In the genomic region with DNA sequence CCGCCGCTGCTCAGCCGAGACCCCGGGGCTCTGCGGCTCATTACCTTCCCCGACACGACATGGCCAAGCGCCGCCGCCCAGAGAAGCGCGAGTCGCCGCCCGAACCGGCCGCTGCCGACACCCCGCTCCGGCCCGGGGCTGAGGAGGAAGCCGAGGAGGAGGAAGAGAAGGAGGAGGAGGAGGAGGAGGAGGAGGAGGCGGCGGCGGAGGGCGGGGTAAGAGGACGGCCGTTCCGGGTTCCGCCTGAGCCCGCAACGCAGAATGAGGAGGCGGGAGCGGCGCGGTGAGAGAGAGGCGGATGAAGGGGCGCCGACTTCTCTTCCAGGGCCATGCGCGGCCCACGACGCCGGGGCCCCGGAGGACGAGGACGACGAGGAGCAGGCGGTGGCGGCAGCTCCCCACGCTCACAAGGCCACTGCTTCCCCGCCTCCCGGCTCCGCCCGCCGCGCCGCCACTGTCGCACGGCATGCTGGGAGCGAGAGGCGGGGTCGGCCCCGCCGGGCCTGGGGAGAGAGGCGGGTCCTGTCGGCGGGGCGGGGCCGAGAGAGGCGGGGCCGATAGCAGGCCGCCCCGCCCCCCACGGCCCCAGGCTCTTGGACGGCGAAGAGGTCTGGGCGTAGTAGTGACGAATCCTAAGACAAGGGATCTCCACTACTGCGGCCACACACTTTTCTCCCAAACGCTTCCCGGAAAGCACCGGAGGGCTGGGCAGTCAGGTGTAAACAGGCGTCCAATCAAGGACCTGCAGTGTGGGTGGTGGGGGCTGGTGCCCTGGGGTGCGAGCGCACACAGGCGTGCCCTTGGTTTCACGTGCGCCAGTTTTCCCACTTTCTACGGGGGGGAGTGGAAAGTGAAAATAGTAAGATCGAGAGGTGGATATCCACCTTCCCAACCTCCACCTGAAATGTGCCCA, we compare ENCODE assay signal across 1 cellular context.
A peak's percentile ranks its signal among the peaks of the same experiment; 100 is the strongest.
TF ChIP-seq lines count a peak whose summit lies in the region.
"Not testable (repeated sequence)": the region's sequence is repeated elsewhere in the genome, so short reads cannot be mapped to it uniquely, and the experiment has no call there.

No MANE protein-coding gene starts in this region.

TF ChIP-seq in HepG2, 621 proteins besides CTCF, POLR2A, EP300 and RAD21 (continued from another document and continues in another):
- TF ChIP-seq, protein P1, sequence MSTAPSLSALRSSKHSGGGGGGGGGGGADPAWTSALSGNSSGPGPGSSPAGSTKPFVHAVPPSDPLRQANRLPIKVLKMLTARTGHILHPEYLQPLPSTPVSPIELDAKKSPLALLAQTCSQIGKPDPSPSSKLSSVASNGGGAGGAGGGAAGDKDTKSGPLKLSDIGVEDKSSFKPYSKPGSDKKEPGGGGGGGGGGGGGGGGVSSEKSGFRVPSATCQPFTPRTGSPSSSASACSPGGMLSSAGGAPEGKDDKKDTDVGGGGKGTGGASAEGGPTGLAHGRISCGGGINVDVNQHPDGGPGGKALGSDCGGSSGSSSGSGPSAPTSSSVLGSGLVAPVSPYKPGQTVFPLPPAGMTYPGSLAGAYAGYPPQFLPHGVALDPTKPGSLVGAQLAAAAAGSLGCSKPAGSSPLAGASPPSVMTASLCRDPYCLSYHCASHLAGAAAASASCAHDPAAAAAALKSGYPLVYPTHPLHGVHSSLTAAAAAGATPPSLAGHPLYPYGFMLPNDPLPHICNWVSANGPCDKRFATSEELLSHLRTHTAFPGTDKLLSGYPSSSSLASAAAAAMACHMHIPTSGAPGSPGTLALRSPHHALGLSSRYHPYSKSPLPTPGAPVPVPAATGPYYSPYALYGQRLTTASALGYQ (CRISPR knock-in tag; IDR thresholded peaks at IDR 0.05), result peak; percentile 41; the same call in 1 of the 2 replicates
- TF ChIP-seq ZC3H13 (CRISPR knock-in tag; IDR thresholded peaks at IDR 0.05) (peak; percentile 70; the same call in 1 of the 2 replicates), ISL2 (CRISPR knock-in tag; IDR thresholded peaks at IDR 0.05) (0 out of 2 replicates have a peak, but pooled peaks have one; percentile 28), ZSCAN9 (CRISPR knock-in tag; IDR thresholded peaks at IDR 0.05; ENCODE audit: borderline replicate concordance) (peak; percentile 76; the same call in 1 of the 2 replicates), ZNF589 (CRISPR knock-in tag; conservative IDR thresholded peaks at IDR 0.05) (0 out of 2 replicates have a peak, but pooled peaks have one; percentile 72), PHF20 (CRISPR knock-in tag; IDR thresholded peaks at IDR 0.05) (peak; percentile 61), ZNF263 (CRISPR knock-in tag; IDR thresholded peaks at IDR 0.05) (peak; percentile 94), THAP11 (CRISPR knock-in tag; IDR thresholded peaks at IDR 0.05) (peak; percentile 73), ZNF557 (CRISPR knock-in tag; IDR thresholded peaks at IDR 0.05) (0 out of 2 replicates have a peak, but pooled peaks have one; percentile 37), IKZF4 (CRISPR knock-in tag; IDR thresholded peaks at IDR 0.05; ENCODE audit: borderline replicate concordance, low read depth, not compliant biosample characterization) (peak; percentile 72), RXRB (CRISPR knock-in tag; IDR thresholded peaks at IDR 0.05; ENCODE audit: borderline replicate concordance) (peak; percentile 36; the same call in 1 of the 2 replicates), ZNF563 (CRISPR knock-in tag; IDR thresholded peaks at IDR 0.05) (peak; percentile 87), ZNF230 (CRISPR knock-in tag; IDR thresholded peaks at IDR 0.05) (0 out of 2 replicates have a peak, but pooled peaks have one; percentile 9), NR2F6 (CRISPR knock-in tag; IDR thresholded peaks at IDR 0.05) (peak; percentile 12; the same call in 1 of the 2 replicates), NFYC (CRISPR knock-in tag; IDR thresholded peaks at IDR 0.05) (peak; percentile 62), KLF15 (CRISPR knock-in tag; IDR thresholded peaks at IDR 0.05; ENCODE audit: borderline replicate concordance) (0 out of 2 replicates have a peak, but pooled peaks have one; percentile 29), ASH2L (IDR thresholded peaks at IDR 0.05; ENCODE audit: insufficient read length, low read depth, low read length) (peak; percentile 68), HNRNPLL (IDR thresholded peaks at IDR 0.05; ENCODE audit: low read depth, low read length, poor library complexity, severe bottlenecking) (peak; percentile 81), TARDBP (CRISPR knock-in tag; IDR thresholded peaks at IDR 0.05) (0 out of 2 replicates have a peak, but pooled peaks have one; percentile 16), TBX3 (IDR thresholded peaks at IDR 0.05; ENCODE audit: borderline replicate concordance) (peak; percentile 26; the same call in 1 of the 2 replicates), HES4 (CRISPR knock-in tag; IDR thresholded peaks at IDR 0.05; ENCODE audit: borderline replicate concordance) (peak; percentile 71; the same call in 1 of the 2 replicates), TSC22D2 (CRISPR knock-in tag; IDR thresholded peaks at IDR 0.05; ENCODE audit: borderline replicate concordance) (peak; percentile 37; the same call in 1 of the 2 replicates), SALL2 (CRISPR knock-in tag; IDR thresholded peaks at IDR 0.05) (peak; percentile 40; the same call in 1 of the 2 replicates), SOX13 (CRISPR knock-in tag; conservative IDR thresholded peaks at IDR 0.05 in 1 of 2, IDR thresholded peaks at IDR 0.05 in 1 of 2) (peak in 1 of 2 experiments; percentile 39; a peak in 2 of 4 replicates), ETV5 (CRISPR knock-in tag; IDR thresholded peaks at IDR 0.05; ENCODE audit: borderline replicate concordance) (peak; percentile 14; the same call in 1 of the 2 replicates), ZSCAN21 (CRISPR knock-in tag; IDR thresholded peaks at IDR 0.05; ENCODE audit: borderline replicate concordance) (peak; percentile 72), GABPA (CRISPR knock-in tag; IDR thresholded peaks at IDR 0.05; ENCODE audit: low read depth) (0 out of 2 replicates have a peak, but pooled peaks have one; percentile 8), ZNF451 (CRISPR knock-in tag; IDR thresholded peaks at IDR 0.05) (peak; percentile 76), KMT2A (CRISPR knock-in tag; IDR thresholded peaks at IDR 0.05) (peak; percentile 39; the same call in 1 of the 2 replicates)
- TF ChIP-seq, protein P2, sequence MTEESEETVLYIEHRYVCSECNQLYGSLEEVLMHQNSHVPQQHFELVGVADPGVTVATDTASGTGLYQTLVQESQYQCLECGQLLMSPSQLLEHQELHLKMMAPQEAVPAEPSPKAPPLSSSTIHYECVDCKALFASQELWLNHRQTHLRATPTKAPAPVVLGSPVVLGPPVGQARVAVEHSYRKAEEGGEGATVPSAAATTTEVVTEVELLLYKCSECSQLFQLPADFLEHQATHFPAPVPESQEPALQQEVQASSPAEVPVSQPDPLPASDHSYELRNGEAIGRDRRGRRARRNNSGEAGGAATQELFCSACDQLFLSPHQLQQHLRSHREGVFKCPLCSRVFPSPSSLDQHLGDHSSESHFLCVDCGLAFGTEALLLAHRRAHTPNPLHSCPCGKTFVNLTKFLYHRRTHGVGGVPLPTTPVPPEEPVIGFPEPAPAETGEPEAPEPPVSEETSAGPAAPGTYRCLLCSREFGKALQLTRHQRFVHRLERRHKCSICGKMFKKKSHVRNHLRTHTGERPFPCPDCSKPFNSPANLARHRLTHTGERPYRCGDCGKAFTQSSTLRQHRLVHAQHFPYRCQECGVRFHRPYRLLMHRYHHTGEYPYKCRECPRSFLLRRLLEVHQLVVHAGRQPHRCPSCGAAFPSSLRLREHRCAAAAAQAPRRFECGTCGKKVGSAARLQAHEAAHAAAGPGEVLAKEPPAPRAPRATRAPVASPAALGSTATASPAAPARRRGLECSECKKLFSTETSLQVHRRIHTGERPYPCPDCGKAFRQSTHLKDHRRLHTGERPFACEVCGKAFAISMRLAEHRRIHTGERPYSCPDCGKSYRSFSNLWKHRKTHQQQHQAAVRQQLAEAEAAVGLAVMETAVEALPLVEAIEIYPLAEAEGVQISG (CRISPR knock-in tag; IDR thresholded peaks at IDR 0.05), result peak; percentile 79; the same call in 1 of the 2 replicates
- TF ChIP-seq, protein P3, sequence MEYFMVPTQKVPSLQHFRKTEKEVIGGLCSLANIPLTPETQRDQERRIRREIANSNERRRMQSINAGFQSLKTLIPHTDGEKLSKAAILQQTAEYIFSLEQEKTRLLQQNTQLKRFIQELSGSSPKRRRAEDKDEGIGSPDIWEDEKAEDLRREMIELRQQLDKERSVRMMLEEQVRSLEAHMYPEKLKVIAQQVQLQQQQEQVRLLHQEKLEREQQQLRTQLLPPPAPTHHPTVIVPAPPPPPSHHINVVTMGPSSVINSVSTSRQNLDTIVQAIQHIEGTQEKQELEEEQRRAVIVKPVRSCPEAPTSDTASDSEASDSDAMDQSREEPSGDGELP (IDR thresholded peaks at IDR 0.05; ENCODE audit: borderline replicate concordance, low read depth), result 0 out of 2 replicates have a peak, but pooled peaks have one; percentile 8
- TF ChIP-seq, protein P4, sequence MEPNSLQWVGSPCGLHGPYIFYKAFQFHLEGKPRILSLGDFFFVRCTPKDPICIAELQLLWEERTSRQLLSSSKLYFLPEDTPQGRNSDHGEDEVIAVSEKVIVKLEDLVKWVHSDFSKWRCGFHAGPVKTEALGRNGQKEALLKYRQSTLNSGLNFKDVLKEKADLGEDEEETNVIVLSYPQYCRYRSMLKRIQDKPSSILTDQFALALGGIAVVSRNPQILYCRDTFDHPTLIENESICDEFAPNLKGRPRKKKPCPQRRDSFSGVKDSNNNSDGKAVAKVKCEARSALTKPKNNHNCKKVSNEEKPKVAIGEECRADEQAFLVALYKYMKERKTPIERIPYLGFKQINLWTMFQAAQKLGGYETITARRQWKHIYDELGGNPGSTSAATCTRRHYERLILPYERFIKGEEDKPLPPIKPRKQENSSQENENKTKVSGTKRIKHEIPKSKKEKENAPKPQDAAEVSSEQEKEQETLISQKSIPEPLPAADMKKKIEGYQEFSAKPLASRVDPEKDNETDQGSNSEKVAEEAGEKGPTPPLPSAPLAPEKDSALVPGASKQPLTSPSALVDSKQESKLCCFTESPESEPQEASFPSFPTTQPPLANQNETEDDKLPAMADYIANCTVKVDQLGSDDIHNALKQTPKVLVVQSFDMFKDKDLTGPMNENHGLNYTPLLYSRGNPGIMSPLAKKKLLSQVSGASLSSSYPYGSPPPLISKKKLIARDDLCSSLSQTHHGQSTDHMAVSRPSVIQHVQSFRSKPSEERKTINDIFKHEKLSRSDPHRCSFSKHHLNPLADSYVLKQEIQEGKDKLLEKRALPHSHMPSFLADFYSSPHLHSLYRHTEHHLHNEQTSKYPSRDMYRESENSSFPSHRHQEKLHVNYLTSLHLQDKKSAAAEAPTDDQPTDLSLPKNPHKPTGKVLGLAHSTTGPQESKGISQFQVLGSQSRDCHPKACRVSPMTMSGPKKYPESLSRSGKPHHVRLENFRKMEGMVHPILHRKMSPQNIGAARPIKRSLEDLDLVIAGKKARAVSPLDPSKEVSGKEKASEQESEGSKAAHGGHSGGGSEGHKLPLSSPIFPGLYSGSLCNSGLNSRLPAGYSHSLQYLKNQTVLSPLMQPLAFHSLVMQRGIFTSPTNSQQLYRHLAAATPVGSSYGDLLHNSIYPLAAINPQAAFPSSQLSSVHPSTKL (CRISPR knock-in tag; IDR thresholded peaks at IDR 0.05), result peak; percentile 10; the same call in 1 of the 2 replicates
- TF ChIP-seq NR2F6 (IDR thresholded peaks at IDR 0.05); SOX13 (IDR thresholded peaks at IDR 0.05); GABPA (IDR thresholded peaks at IDR 0.05; ENCODE audit: low read depth, low read length): not testable (repeated sequence)
- TF ChIP-seq, protein P5, sequence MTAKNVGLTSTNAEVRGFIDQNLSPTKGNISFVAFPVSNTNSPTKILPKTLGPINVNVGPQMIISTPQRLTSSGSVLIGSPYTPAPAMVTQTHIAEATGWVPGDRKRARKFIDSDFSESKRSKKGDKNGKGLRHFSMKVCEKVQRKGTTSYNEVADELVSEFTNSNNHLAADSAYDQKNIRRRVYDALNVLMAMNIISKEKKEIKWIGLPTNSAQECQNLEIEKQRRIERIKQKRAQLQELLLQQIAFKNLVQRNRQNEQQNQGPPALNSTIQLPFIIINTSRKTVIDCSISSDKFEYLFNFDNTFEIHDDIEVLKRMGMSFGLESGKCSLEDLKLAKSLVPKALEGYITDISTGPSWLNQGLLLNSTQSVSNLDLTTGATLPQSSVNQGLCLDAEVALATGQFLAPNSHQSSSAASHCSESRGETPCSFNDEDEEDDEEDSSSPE (CRISPR knock-in tag; IDR thresholded peaks at IDR 0.05), result peak; percentile 67
- TF ChIP-seq, protein P6, sequence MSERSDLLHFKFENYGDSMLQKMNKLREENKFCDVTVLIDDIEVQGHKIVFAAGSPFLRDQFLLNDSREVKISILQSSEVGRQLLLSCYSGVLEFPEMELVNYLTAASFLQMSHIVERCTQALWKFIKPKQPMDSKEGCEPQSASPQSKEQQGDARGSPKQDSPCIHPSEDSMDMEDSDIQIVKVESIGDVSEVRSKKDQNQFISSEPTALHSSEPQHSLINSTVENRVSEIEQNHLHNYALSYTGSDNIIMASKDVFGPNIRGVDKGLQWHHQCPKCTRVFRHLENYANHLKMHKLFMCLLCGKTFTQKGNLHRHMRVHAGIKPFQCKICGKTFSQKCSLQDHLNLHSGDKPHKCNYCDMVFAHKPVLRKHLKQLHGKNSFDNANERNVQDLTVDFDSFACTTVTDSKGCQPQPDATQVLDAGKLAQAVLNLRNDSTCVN (CRISPR knock-in tag; IDR thresholded peaks at IDR 0.05; ENCODE audit: borderline replicate concordance), result peak; percentile 57; the same call in 1 of the 2 replicates
- TF ChIP-seq, protein P7, sequence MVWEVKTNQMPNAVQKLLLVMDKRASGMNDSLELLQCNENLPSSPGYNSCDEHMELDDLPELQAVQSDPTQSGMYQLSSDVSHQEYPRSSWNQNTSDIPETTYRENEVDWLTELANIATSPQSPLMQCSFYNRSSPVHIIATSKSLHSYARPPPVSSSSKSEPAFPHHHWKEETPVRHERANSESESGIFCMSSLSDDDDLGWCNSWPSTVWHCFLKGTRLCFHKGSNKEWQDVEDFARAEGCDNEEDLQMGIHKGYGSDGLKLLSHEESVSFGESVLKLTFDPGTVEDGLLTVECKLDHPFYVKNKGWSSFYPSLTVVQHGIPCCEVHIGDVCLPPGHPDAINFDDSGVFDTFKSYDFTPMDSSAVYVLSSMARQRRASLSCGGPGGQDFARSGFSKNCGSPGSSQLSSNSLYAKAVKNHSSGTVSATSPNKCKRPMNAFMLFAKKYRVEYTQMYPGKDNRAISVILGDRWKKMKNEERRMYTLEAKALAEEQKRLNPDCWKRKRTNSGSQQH (CRISPR knock-in tag; IDR thresholded peaks at IDR 0.05; ENCODE audit: low read depth), result peak; percentile 23
- TF ChIP-seq, protein P8, sequence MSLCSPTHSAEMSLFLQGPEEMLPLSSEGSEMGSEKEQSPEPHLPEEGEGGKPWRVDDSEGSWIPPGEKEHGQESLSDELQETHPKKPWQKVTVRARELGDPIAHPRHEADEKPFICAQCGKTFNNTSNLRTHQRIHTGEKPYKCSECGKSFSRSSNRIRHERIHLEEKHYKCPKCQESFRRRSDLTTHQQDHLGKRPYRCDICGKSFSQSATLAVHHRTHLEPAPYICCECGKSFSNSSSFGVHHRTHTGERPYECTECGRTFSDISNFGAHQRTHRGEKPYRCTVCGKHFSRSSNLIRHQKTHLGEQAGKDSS (CRISPR knock-in tag; IDR thresholded peaks at IDR 0.05; ENCODE audit: borderline replicate concordance, low read depth), result peak; percentile 15; the same call in 1 of the 2 replicates
